ENCODE assay signal across 10 cellular contexts in the genomic region with DNA sequence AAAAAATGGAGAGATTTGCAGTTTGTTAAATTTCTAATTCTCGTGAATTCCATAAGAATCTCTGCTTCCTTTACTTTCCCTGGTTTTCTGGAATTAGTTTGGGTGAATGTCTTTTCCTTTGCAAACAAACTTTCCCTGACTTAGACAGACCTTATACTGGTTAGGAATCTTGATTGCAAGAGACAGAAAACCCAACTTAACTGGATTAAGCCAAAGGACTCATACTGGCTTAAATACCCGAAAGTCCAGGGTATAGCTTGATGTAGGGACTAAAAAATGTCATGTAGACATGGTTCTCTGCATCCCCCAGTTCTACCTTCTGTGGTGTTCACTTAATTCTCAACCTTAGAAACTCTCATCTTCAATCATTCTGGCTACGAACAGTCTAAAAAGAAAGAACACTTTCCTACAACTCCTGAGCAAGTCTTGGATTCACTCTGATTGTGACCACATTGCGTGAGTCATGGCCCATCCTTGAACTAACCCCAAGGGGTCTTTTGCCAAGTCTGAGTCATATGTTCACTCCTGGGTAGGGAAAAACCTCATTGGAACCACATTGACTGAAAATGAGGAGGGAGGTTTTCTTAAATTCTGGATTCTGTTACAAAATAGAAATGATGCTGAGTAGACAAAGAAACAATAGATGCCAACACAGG.
A peak's percentile ranks its signal among the peaks of the same experiment; 100 is the strongest.
DNase-seq lines count a peak whose midpoint lies in the region; ATAC-seq and TF ChIP-seq lines count a peak whose summit lies in the region.
"Had no signal": no experiment of that assay in that cellular context is flagged by ENCODE, and none has a peak within 500 bp of the region (broad histone marks: within the 10 kb centered on the region; RNA-seq: fewer than 3 reads in every experiment).

No MANE protein-coding gene starts in this region.

- H3K36me3 Mint-ChIP-seq in activated CD4-positive, alpha-beta memory T cell treated with anti-CD3 and anti-CD28 coated beads for 36 hours: peaks cover 3% of the 10 kb centered on the region
- H3K36me3 Mint-ChIP-seq in activated CD4-positive, alpha-beta memory T cell treated with anti-CD3 and anti-CD28 coated beads, Interleukin-2, amount 10 ng/mL, durations not matched to agents 7 days and 5 days (ENCODE audit: low read depth): no peaks in the 10 kb centered on the region
- peaks cover 0 to 7% (median 2%) of the 10 kb centered on the region in 3 donors for H3K36me3 Mint-ChIP-seq in naive thymus-derived CD8-positive, alpha-beta T cell

- DNase-seq in activated CD4-positive, alpha-beta memory T cell treated with anti-CD3 and anti-CD28 coated beads for 36 hours: peak; percentile 38
- DNase-seq in activated CD4-positive, alpha-beta memory T cell treated with anti-CD3 and anti-CD28 coated beads, Interleukin-2, amount 10 ng/mL, durations not matched to agents 7 days and 5 days: no peak
- DNase-seq in brain pericyte (ENCODE audit: low read depth, low spot score) (peak; percentile 74), PC-9 (no peak)
- DNase-seq in stimulated activated CD4-positive, alpha-beta T cell treated with anti-CD3 and anti-CD28 coated beads, Interleukin-1b, Interleukin-23, amount 100 ng/mL, for 48 hours: peak; percentile 43
- no peak for DNase-seq in naive thymus-derived CD8-positive, alpha-beta T cell
- DNase-seq: mucosa of descending colon, MV-4-11 had no signal

- no peak overlapping the region for H3K27ac ChIP-seq in PC-9

- intact Hi-C loops in activated CD4-positive, alpha-beta memory T cell treated with anti-CD3 and anti-CD28 coated beads for 36 hours (cut with micrococcal nuclease): no loop called here
- intact Hi-C loops in PC-9 (cut with micrococcal nuclease; ENCODE audit: unreplicated experiment): no loop called here

- peaks cover 6% of the 10 kb centered on the region for H3K4me1 Mint-ChIP-seq in activated CD4-positive, alpha-beta memory T cell treated with anti-CD3 and anti-CD28 coated beads for 36 hours (ENCODE audit: low read depth)
- H3K4me1 Mint-ChIP-seq in activated CD4-positive, alpha-beta memory T cell treated with anti-CD3 and anti-CD28 coated beads, Interleukin-2, amount 10 ng/mL, durations not matched to agents 7 days and 5 days: no peaks in the 10 kb centered on the region
- H3K4me1 Mint-ChIP-seq in naive thymus-derived CD8-positive, alpha-beta T cell: peaks cover 0 to 6% (median 4%) of the 10 kb centered on the region in 4 donors

- H3K4me3 Mint-ChIP-seq in activated CD4-positive, alpha-beta memory T cell treated with anti-CD3 and anti-CD28 coated beads for 36 hours: no peak overlapping the region
- H3K4me3 Mint-ChIP-seq in activated CD4-positive, alpha-beta memory T cell treated with anti-CD3 and anti-CD28 coated beads, Interleukin-2, amount 10 ng/mL, durations not matched to agents 7 days and 5 days: no peak overlapping the region
- H3K4me3 Mint-ChIP-seq in naive thymus-derived CD8-positive, alpha-beta T cell: no peak overlapping the region

- H3K4me2 ChIP-seq in PC-9: no peak overlapping the region

- no TSS peak for BruUV-seq in PC-9 (replicated peaks; lab: Mats Ljungman, UMichigan)

- CTCF ChIA-PET in activated CD4-positive, alpha-beta memory T cell treated with anti-CD3 and anti-CD28 coated beads for 36 hours (lab: Charles Lee): interaction anchor here (0.6 kb wide), 1 partner anchor 15 kb away, joined by 4 read pairs; no protein-coding TSS in a partner anchor
- CTCF ChIA-PET in activated CD4-positive, alpha-beta memory T cell treated with anti-CD3 and anti-CD28 coated beads, Interleukin-2, amount 10 ng/mL, durations not matched to agents 7 days and 5 days (lab: Charles Lee): interaction anchor here (0.9 kb wide), 1 partner anchor 410 kb away, joined by 3 read pairs; no protein-coding TSS in a partner anchor
- CTCF ChIA-PET in PC-9 (lab: Charles Lee): no interaction called here

- no peaks in the 10 kb centered on the region for H3K4me1 ChIP-seq in PC-9 (replicated peaks; ENCODE audit: insufficient read depth)

- POLR2A ChIA-PET in activated CD4-positive, alpha-beta memory T cell treated with anti-CD3 and anti-CD28 coated beads for 36 hours (lab: Charles Lee): interaction anchor here (1.1 kb wide), 1 partner anchor 145 kb away, joined by 5 read pairs; no protein-coding TSS in a partner anchor
- POLR2A ChIA-PET in activated CD4-positive, alpha-beta memory T cell treated with anti-CD3 and anti-CD28 coated beads, Interleukin-2, amount 10 ng/mL, durations not matched to agents 7 days and 5 days (lab: Charles Lee): no interaction called here
- POLR2A ChIA-PET in PC-9 (lab: Charles Lee; ENCODE audit: unreplicated experiment): no interaction called here
- POLR2A ChIA-PET in naive thymus-derived CD8-positive, alpha-beta T cell (lab: Charles Lee): no interaction called here

- peaks cover 34% of the 10 kb centered on the region for H3K9me3 ChIP-seq in PC-9 (ENCODE audit: insufficient read depth, low read depth)
- H3K9me3 ChIP-seq: mucosa of descending colon had no signal

- ATAC-seq in HG03025 (IDR thresholded peaks at IDR 0.05; ENCODE audit: low FRiP score, unreplicated experiment) (peak; percentile 31), HG03354 (IDR thresholded peaks at IDR 0.05; ENCODE audit: poor library complexity, severe bottlenecking, unreplicated experiment) (no peak)
- no peak for ATAC-seq in naive thymus-derived CD8-positive, alpha-beta T cell
- ATAC-seq: mucosa of descending colon had no signal

- no peak for TF ChIP-seq CTCF in PC-9 (conservative IDR thresholded peaks at IDR 0.05)

- no peaks in the 10 kb centered on the region for H3K27me3 ChIP-seq in PC-9 (ENCODE audit: insufficient read depth, low read depth)

- H3K9me2 ChIP-seq in PC-9 (ENCODE audit: insufficient read depth): no peaks in the 10 kb centered on the region

- no peaks in the 10 kb centered on the region for H3K79me2 ChIP-seq in PC-9 (ENCODE audit: low read depth)

- H3K27ac Mint-ChIP-seq in activated CD4-positive, alpha-beta memory T cell treated with anti-CD3 and anti-CD28 coated beads for 36 hours: no peak overlapping the region
- no peak overlapping the region for H3K27ac Mint-ChIP-seq in activated CD4-positive, alpha-beta memory T cell treated with anti-CD3 and anti-CD28 coated beads, Interleukin-2, amount 10 ng/mL, durations not matched to agents 7 days and 5 days
- H3K27ac Mint-ChIP-seq in naive thymus-derived CD8-positive, alpha-beta T cell: no peak overlapping the region

- H3K27me3 Mint-ChIP-seq in activated CD4-positive, alpha-beta memory T cell treated with anti-CD3 and anti-CD28 coated beads for 36 hours: peaks cover 2% of the 10 kb centered on the region
- H3K27me3 Mint-ChIP-seq in activated CD4-positive, alpha-beta memory T cell treated with anti-CD3 and anti-CD28 coated beads, Interleukin-2, amount 10 ng/mL, durations not matched to agents 7 days and 5 days: peaks cover 3% of the 10 kb centered on the region
- no peaks in the 10 kb centered on the region for H3K27me3 Mint-ChIP-seq in naive thymus-derived CD8-positive, alpha-beta T cell

- H4K20me1 ChIP-seq in PC-9 (ENCODE audit: insufficient read depth): no peaks in the 10 kb centered on the region

- H2AFZ ChIP-seq in PC-9: no peak overlapping the region

- peaks cover 15% of the 10 kb centered on the region for H3K9me3 Mint-ChIP-seq in activated CD4-positive, alpha-beta memory T cell treated with anti-CD3 and anti-CD28 coated beads for 36 hours
- peaks cover 27% of the 10 kb centered on the region for H3K9me3 Mint-ChIP-seq in activated CD4-positive, alpha-beta memory T cell treated with anti-CD3 and anti-CD28 coated beads, Interleukin-2, amount 10 ng/mL, durations not matched to agents 7 days and 5 days
- H3K9me3 Mint-ChIP-seq in naive thymus-derived CD8-positive, alpha-beta T cell: peaks cover 0 to 16% (median 4%) of the 10 kb centered on the region in 9 donors

- H3K36me3 ChIP-seq in PC-9 (ENCODE audit: low read depth): 0 out of 2 replicates have a peak, but pooled peaks cover 4% of the 10 kb centered on the region

- no peaks in the 10 kb centered on the region for H3F3A ChIP-seq in PC-9 (ENCODE audit: insufficient read depth, low read depth)

- no peak overlapping the region for H3K4me3 ChIP-seq in PC-9
- H3K4me3 ChIP-seq: mucosa of descending colon had no signal

Comparison
In these comparisons a context has a peak if more than half of its experiments do, and no peak if none do; other contexts are left out.
1. DNase-seq: peak in activated CD4-positive, alpha-beta memory T cell treated with anti-CD3 and anti-CD28 coated beads for 36 hours (single experiment), brain pericyte (single experiment) and stimulated activated CD4-positive, alpha-beta T cell treated with anti-CD3 and anti-CD28 coated beads, Interleukin-1b, Interleukin-23, amount 100 ng/mL, for 48 hours (single experiment); none in activated CD4-positive, alpha-beta memory T cell treated with anti-CD3 and anti-CD28 coated beads, Interleukin-2, amount 10 ng/mL, durations not matched to agents 7 days and 5 days (single experiment), PC-9 (0 of 2) and naive thymus-derived CD8-positive, alpha-beta T cell (0 of 10).